Comparison of ENCODE assay signal across 21 cellular contexts in genomic region chr10:14345262-14345661, GRCh38. TPM values are rescaled to one million over a fixed set of nuclear protein-coding genes. Genes with fewer than 3 reads are reported as not detected.
DNase-seq lines count a peak whose midpoint lies in the region; ATAC-seq, FAIRE-seq and TF ChIP-seq lines count a peak whose summit lies in the region.
"Had no signal": no experiment of that assay in that cellular context is flagged by ENCODE, and none has a peak within 500 bp of the region (broad histone marks: within the 10 kb centered on the region; RNA-seq: fewer than 3 reads in every experiment).

No MANE protein-coding gene starts in this region.

- intact Hi-C loops in esophagus muscularis mucosa (cut with DNase I) (no loop called here), pancreas (cut with DNase I) (no loop called here)
- intact Hi-C loops in activated naive CD4-positive, alpha-beta T cell treated with anti-CD3 and anti-CD28 coated beads for 36 hours (cut with micrococcal nuclease): no loop called here

- H4K20me1 ChIP-seq in BLaER1: no peaks in the 10 kb centered on the region
- H4K20me1 ChIP-seq: BLaER1 treated with 17β-estradiol and CSF1 and Interleukin-3, amounts not matched to agents 10 nM and 100 nM had no signal

- H3K36me3 ChIP-seq in BLaER1: no peaks in the 10 kb centered on the region
- no peaks in the 10 kb centered on the region for H3K36me3 ChIP-seq in esophagus muscularis mucosa
- H3K36me3 ChIP-seq in pancreas: no peaks in the 10 kb centered on the region
- H3K36me3 ChIP-seq: BE2C; BLaER1 treated with 17β-estradiol and CSF1 and Interleukin-3, amounts not matched to agents 10 nM and 100 nM had no signal

- no peak for TF ChIP-seq POLR2A in esophagus muscularis mucosa (IDR thresholded peaks at IDR 0.05; ENCODE audit: low read depth)
- TF ChIP-seq POLR2A in GM12891 (IDR thresholded peaks at IDR 0.05; ENCODE audit: low read depth, low read length): no peak

- FAIRE-seq in pancreas (lab: Jason Lieb, UNC) (no peak), GM12891 (lab: Jason Lieb, UNC) (no peak)
- FAIRE-seq: A549, D721Med, GM12892, GM18507, GM19239 had no signal

- CTCF ChIA-PET in activated naive CD4-positive, alpha-beta T cell treated with anti-CD3 and anti-CD28 coated beads for 36 hours (lab: Charles Lee): no interaction called here

- H3K27me3 Mint-ChIP-seq in activated naive CD4-positive, alpha-beta T cell treated with anti-CD3 and anti-CD28 coated beads for 36 hours (ENCODE audit: low read depth): peaks cover 5% of the 10 kb centered on the region

- H3K27me3 ChIP-seq in BLaER1 (no peaks in the 10 kb centered on the region), esophagus muscularis mucosa (no peaks in the 10 kb centered on the region), pancreas (no peaks in the 10 kb centered on the region)
- H3K27me3 ChIP-seq: BLaER1 treated with 17β-estradiol and CSF1 and Interleukin-3, amounts not matched to agents 10 nM and 100 nM had no signal

- ATAC-seq in pancreas: peak; percentile 57 to 95 (median 80)
- ATAC-seq: A549; CD8-positive, alpha-beta T cell had no signal

- 89% methylated on average over 2 of the region's 2 CpGs for WGBS in esophagus muscularis mucosa
- 12 to 20% methylated on average over 2 of the region's 2 CpGs for WGBS in pancreas, 2 donors

- no peaks in the 10 kb centered on the region for H3K36me3 Mint-ChIP-seq in activated naive CD4-positive, alpha-beta T cell treated with anti-CD3 and anti-CD28 coated beads for 36 hours (ENCODE audit: low read depth)
- H3K36me3 Mint-ChIP-seq: CD8-positive, alpha-beta T cell had no signal

- H3K27ac ChIP-seq in BLaER1 (no peak overlapping the region), esophagus muscularis mucosa (replicated peaks in 1 of 4) (no peak overlapping the region), pancreas (peak overlapping the region in 2 of 4 donors; percentile 0 to 60)
- H3K27ac ChIP-seq: 22Rv1; A549; BLaER1 treated with 17β-estradiol and CSF1 and Interleukin-3, amounts not matched to agents 10 nM and 100 nM; C4-2B had no signal

- DNase-seq in esophagus muscularis mucosa (ENCODE audit: extremely low spot score): peak; percentile 42
- peak in 3 of 6 donors; percentile 25 to 36 (median 29) for DNase-seq in pancreas
- DNase-seq in activated naive CD4-positive, alpha-beta T cell treated with anti-CD3 and anti-CD28 coated beads for 36 hours: no peak
- DNase-seq in GM12891 (ENCODE audit: insufficient read length, low spot score): no peak
- DNase-seq in HUDEP-2 (lab: John Stamatoyannopoulos, UW; ENCODE audit: unreplicated experiment in 76 of 76): no peak
- DNase-seq: BE2C; Caco-2; Calu3; CD4-positive, alpha-beta T cell; CD8-positive, alpha-beta T cell; DMS79 treated with DMSO at 0.1 percent for 48 hours; GF-D8 had no signal

- TF ChIP-seq EP300 in esophagus muscularis mucosa (IDR thresholded peaks at IDR 0.05): no peak

- H3K9ac ChIP-seq in BLaER1: no peak overlapping the region
- H3K9ac ChIP-seq: BLaER1 treated with 17β-estradiol and CSF1 and Interleukin-3, amounts not matched to agents 10 nM and 100 nM had no signal

- H3K9me3 Mint-ChIP-seq in activated naive CD4-positive, alpha-beta T cell treated with anti-CD3 and anti-CD28 coated beads for 36 hours: no peaks in the 10 kb centered on the region
- H3K9me3 Mint-ChIP-seq: CD4-positive, alpha-beta T cell; CD8-positive, alpha-beta T cell had no signal

- H3K4me1 Mint-ChIP-seq in activated naive CD4-positive, alpha-beta T cell treated with anti-CD3 and anti-CD28 coated beads for 36 hours (ENCODE audit: low read depth): no peaks in the 10 kb centered on the region

- TF ChIP-seq CTCF in esophagus muscularis mucosa (IDR thresholded peaks at IDR 0.05) (no peak), pancreas (IDR thresholded peaks at IDR 0.05) (no peak)

- no peak overlapping the region for H3K4me3 Mint-ChIP-seq in activated naive CD4-positive, alpha-beta T cell treated with anti-CD3 and anti-CD28 coated beads for 36 hours
- H3K4me3 Mint-ChIP-seq: CD4-positive, alpha-beta T cell; CD8-positive, alpha-beta T cell had no signal

- no peaks in the 10 kb centered on the region for H3K9me3 ChIP-seq in BLaER1
- no peaks in the 10 kb centered on the region for H3K9me3 ChIP-seq in esophagus muscularis mucosa
- no peaks in the 10 kb centered on the region for H3K9me3 ChIP-seq in pancreas
- H3K9me3 ChIP-seq: A549, BE2C, Caco-2 had no signal

- H3K4me3 ChIP-seq in BLaER1: no peak overlapping the region
- no peak overlapping the region for H3K4me3 ChIP-seq in esophagus muscularis mucosa
- H3K4me3 ChIP-seq in pancreas: no peak overlapping the region
- H3K4me3 ChIP-seq: A549; BLaER1 treated with 17β-estradiol and CSF1 and Interleukin-3, amounts not matched to agents 10 nM and 100 nM had no signal

- H3K4me2 ChIP-seq in BLaER1: peak overlapping the region; percentile 23
- H3K4me2 ChIP-seq: A549 had no signal

- no peak overlapping the region for H3K27ac Mint-ChIP-seq in activated naive CD4-positive, alpha-beta T cell treated with anti-CD3 and anti-CD28 coated beads for 36 hours
- H3K27ac Mint-ChIP-seq: CD4-positive, alpha-beta T cell; CD8-positive, alpha-beta T cell had no signal

- H3K4me1 ChIP-seq in BLaER1 (peaks cover 42% of the 10 kb centered on the region), esophagus muscularis mucosa (no peaks in the 10 kb centered on the region), pancreas (peaks cover 0 to 9% (median 8%) of the 10 kb centered on the region in 3 donors)
- H3K4me1 ChIP-seq: A549, BE2C, Caco-2 had no signal

TF ChIP-seq in GM12891, 5 proteins besides CTCF, POLR2A, EP300 and RAD21:
- TF ChIP-seq PAX5 (IDR thresholded peaks at IDR 0.05; ENCODE audit: insufficient read depth, low read length, severe bottlenecking): no peak
- no peak for TF ChIP-seq TAF1 (IDR thresholded peaks at IDR 0.05; ENCODE audit: low read depth, low read length)
- no peak for TF ChIP-seq POLR2AphosphoS5 (IDR thresholded peaks at IDR 0.05; ENCODE audit: low read depth, low read length)
- TF ChIP-seq POU2F2 (IDR thresholded peaks at IDR 0.05; ENCODE audit: low read depth, low read length): no peak
- TF ChIP-seq SPI1 (IDR thresholded peaks at IDR 0.05; ENCODE audit: low read depth, low read length): no peak
TF ChIP-seq in GM12891: peak in this region for 0.

RNA-seq across cellular contexts. Expression of gene FRMD4A, which starts 14.5 kb away (rescaled TPM):
- 10 to 100 TPM; 17.0 to 28.8 (median 21.8) TPM for total RNA-seq in esophagus muscularis mucosa
- 10 to 100 TPM; 13.5 to 27.5 (median 16.6) TPM for total RNA-seq in pancreas
- polyA plus RNA-seq in pancreas: 10 to 100 TPM; 19.7 to 21.3 TPM
- 1 to 10 TPM in 1 of 2 experiments, under 1 TPM in 1; 0.69 to 1.1 TPM for total RNA-seq in activated naive CD4-positive, alpha-beta T cell treated with anti-CD3 and anti-CD28 coated beads for 36 hours
- 50.8 TPM for polyA plus RNA-seq in GM12891 (2012; ENCODE audit: low read depth, missing spikeins)

Comparison
In these comparisons a context has a peak if more than half of its experiments do, and no peak if none do; other contexts are left out.
1. RNA of gene FRMD4A, which starts 14.5 kb away (total RNA-seq): 17.0 to 28.8 TPM in esophagus muscularis mucosa and 13.5 to 27.5 TPM in pancreas; 0.69 to 1.1 TPM in activated naive CD4-positive, alpha-beta T cell treated with anti-CD3 and anti-CD28 coated beads for 36 hours; every median in the first group is over 4 times any median in the second.